Comparison of ENCODE assay signal across 19 cellular contexts in the genomic region with DNA sequence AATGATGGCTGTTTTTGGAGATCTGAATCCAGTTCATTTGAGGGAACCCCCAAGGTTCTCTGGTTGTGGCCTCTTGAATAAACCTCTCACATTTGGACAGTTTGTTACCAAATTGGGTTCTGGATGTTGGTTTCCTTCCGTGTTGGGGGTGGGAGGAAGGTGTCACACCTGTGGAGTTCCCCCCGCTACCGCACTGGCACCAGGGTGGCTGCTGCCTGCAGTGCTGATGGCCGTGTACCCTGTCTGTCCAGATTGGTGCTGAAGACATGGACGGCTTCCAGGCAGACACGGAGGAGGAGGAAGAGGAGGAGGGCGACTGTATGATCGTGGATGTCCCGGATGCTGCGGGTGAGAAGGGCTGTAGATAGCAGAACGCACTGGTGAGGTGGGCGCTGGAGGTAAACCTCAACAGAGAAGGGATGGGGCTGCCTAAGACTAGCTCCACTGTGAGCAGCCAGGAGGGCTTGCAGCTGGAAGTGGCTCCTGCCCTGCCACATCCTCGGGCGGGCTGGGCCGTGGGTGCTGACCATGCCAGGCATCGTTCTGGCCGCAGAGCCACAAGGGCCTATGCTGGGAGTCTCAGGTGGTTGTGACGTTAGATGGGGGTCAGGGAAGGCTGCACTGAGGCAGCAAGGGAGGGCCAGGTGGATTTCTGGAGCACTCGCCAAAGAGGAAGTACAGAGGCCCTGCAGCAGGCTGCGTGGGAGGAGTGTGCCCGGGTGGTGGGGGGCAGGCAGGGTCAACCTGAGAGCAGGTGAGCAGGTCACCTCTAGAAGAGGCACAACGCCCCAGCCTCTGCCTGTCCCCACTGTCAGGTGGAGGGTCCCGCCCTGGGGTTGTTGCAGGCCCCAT. TPM values are rescaled to one million over a fixed set of nuclear protein-coding genes. Genes with fewer than 3 reads are reported as not detected.
DNase-seq lines count a peak whose midpoint lies in the region; ATAC-seq and TF ChIP-seq lines count a peak whose summit lies in the region.
"Had no signal": no experiment of that assay in that cellular context is flagged by ENCODE, and none has a peak within 500 bp of the region (broad histone marks: within the 10 kb centered on the region; RNA-seq: fewer than 3 reads in every experiment).

No MANE protein-coding gene starts in this region.

- H3K27me3 Mint-ChIP-seq in activated naive CD4-positive, alpha-beta T cell treated with anti-CD3 and anti-CD28 coated beads, Interleukin-2, amount 10 ng/mL, durations not matched to agents 7 days and 5 days, result no peaks in the 10 kb centered on the region
- no peaks in the 10 kb centered on the region for H3K27me3 Mint-ChIP-seq in effector memory CD8-positive, alpha-beta T cell
- no peaks in the 10 kb centered on the region for H3K27me3 Mint-ChIP-seq in stimulated activated naive B cell treated with anti-CD40 and anti-IgM and Interleukin-4, amounts not matched to agents 10 μg/mL and 1 μg/mL and 100 μg/mL, for 72 hours
- H3K27me3 Mint-ChIP-seq: T-helper 17 cell had no signal

- no peaks in the 10 kb centered on the region for H3K9me3 Mint-ChIP-seq in activated naive CD4-positive, alpha-beta T cell treated with anti-CD3 and anti-CD28 coated beads, Interleukin-2, amount 10 ng/mL, durations not matched to agents 7 days and 5 days
- no peaks in the 10 kb centered on the region for H3K9me3 Mint-ChIP-seq in effector memory CD8-positive, alpha-beta T cell
- no peaks in the 10 kb centered on the region for H3K9me3 Mint-ChIP-seq in stimulated activated naive B cell treated with anti-CD40 and anti-IgM and Interleukin-4, amounts not matched to agents 10 μg/mL and 1 μg/mL and 100 μg/mL, for 72 hours

- peak overlapping the region; percentile 87 for H3K27ac Mint-ChIP-seq in activated naive CD4-positive, alpha-beta T cell treated with anti-CD3 and anti-CD28 coated beads, Interleukin-2, amount 10 ng/mL, durations not matched to agents 7 days and 5 days
- H3K27ac Mint-ChIP-seq in effector memory CD8-positive, alpha-beta T cell, result peak overlapping the region in 1 of 2 donors; percentile 5
- H3K27ac Mint-ChIP-seq in stimulated activated naive B cell treated with anti-CD40 and anti-IgM and Interleukin-4, amounts not matched to agents 10 μg/mL and 1 μg/mL and 100 μg/mL, for 72 hours, result peak overlapping the region; percentile 68
- H3K27ac Mint-ChIP-seq: T-helper 17 cell had no signal

- H3K4me3 Mint-ChIP-seq in activated naive CD4-positive, alpha-beta T cell treated with anti-CD3 and anti-CD28 coated beads, Interleukin-2, amount 10 ng/mL, durations not matched to agents 7 days and 5 days, result no peak overlapping the region
- H3K4me3 Mint-ChIP-seq in effector memory CD8-positive, alpha-beta T cell, result peak overlapping the region; percentile 43 to 53
- peak overlapping the region; percentile 31 to 47 for H3K4me3 Mint-ChIP-seq in stimulated activated naive B cell treated with anti-CD40 and anti-IgM and Interleukin-4, amounts not matched to agents 10 μg/mL and 1 μg/mL and 100 μg/mL, for 72 hours
- H3K4me3 Mint-ChIP-seq: T-helper 17 cell had no signal

- ATAC-seq in effector memory CD8-positive, alpha-beta T cell (replicated peaks), result peak; percentile 59
- peak; percentile 54 to 56 for ATAC-seq in stimulated activated naive B cell treated with anti-CD40 and anti-IgM and Interleukin-4, amounts not matched to agents 10 μg/mL and 1 μg/mL and 100 μg/mL, for 72 hours (replicated peaks)
- ATAC-seq in HG03378 (IDR thresholded peaks at IDR 0.05; ENCODE audit: unreplicated experiment), result no peak
- ATAC-seq: heart right ventricle had no signal

- peaks cover 27% of the 10 kb centered on the region for H3K36me3 Mint-ChIP-seq in activated naive CD4-positive, alpha-beta T cell treated with anti-CD3 and anti-CD28 coated beads, Interleukin-2, amount 10 ng/mL, durations not matched to agents 7 days and 5 days
- peaks cover 20% of the 10 kb centered on the region for H3K36me3 Mint-ChIP-seq in effector memory CD8-positive, alpha-beta T cell (ENCODE audit: insufficient read depth)
- H3K36me3 Mint-ChIP-seq in stimulated activated naive B cell treated with anti-CD40 and anti-IgM and Interleukin-4, amounts not matched to agents 10 μg/mL and 1 μg/mL and 100 μg/mL, for 72 hours, result peaks cover 33 to 38% of the 10 kb centered on the region in 2 donors

- no peak for DNase-seq in activated naive CD4-positive, alpha-beta T cell treated with anti-CD3 and anti-CD28 coated beads, Interleukin-2, amount 10 ng/mL, durations not matched to agents 7 days and 5 days
- DNase-seq in activated naive CD4-positive, alpha-beta T cell (lab: John Stamatoyannopoulos, UW), result no peak
- DNase-seq in effector memory CD8-positive, alpha-beta T cell, result no peak
- no peak for DNase-seq in stimulated activated naive B cell treated with anti-CD40 and anti-IgM and Interleukin-4, amounts not matched to agents 10 μg/mL and 1 μg/mL and 100 μg/mL, for 72 hours
- DNase-seq in superior temporal gyrus (ENCODE audit: extremely low spot score) (no peak), caudate nucleus (lab: John Stamatoyannopoulos, UW) (no peak)
- DNase-seq: activated CD4-positive, alpha-beta T cell treated with anti-CD3 and anti-CD28 coated beads for 1 hour; esophagus squamous epithelium; heart right ventricle; NCI-H1092; occipital lobe; Right ventricle myocardium superior; stimulated activated CD4-positive, alpha-beta T cell treated with anti-CD3 and anti-CD28 coated beads, Interleukin-4, amount 100 ng/mL, for 24 hours; T-helper 17 cell; trophoblast cell had no signal

- CTCF ChIA-PET in activated naive CD4-positive, alpha-beta T cell treated with anti-CD3 and anti-CD28 coated beads, Interleukin-2, amount 10 ng/mL, durations not matched to agents 7 days and 5 days (lab: Charles Lee), result no interaction called here

- H3K4me1 Mint-ChIP-seq in activated naive CD4-positive, alpha-beta T cell treated with anti-CD3 and anti-CD28 coated beads, Interleukin-2, amount 10 ng/mL, durations not matched to agents 7 days and 5 days, result peaks cover 2% of the 10 kb centered on the region
- peaks cover 0 to 6% of the 10 kb centered on the region in 2 donors for H3K4me1 Mint-ChIP-seq in effector memory CD8-positive, alpha-beta T cell (ENCODE audit: low read depth in 2 of 2)
- H3K4me1 Mint-ChIP-seq in stimulated activated naive B cell treated with anti-CD40 and anti-IgM and Interleukin-4, amounts not matched to agents 10 μg/mL and 1 μg/mL and 100 μg/mL, for 72 hours, result peaks cover 7 to 16% of the 10 kb centered on the region in 2 donors

- H3K27ac ChIP-seq in caudate nucleus (ENCODE audit: low read depth, low read length), result no peak overlapping the region
- H3K27ac ChIP-seq: ascending aorta, coronary artery, esophagus squamous epithelium, heart right ventricle had no signal

TF ChIP-seq in PFSK-1, 5 proteins besides CTCF, POLR2A, EP300 and RAD21:
- TF ChIP-seq, protein P1, sequence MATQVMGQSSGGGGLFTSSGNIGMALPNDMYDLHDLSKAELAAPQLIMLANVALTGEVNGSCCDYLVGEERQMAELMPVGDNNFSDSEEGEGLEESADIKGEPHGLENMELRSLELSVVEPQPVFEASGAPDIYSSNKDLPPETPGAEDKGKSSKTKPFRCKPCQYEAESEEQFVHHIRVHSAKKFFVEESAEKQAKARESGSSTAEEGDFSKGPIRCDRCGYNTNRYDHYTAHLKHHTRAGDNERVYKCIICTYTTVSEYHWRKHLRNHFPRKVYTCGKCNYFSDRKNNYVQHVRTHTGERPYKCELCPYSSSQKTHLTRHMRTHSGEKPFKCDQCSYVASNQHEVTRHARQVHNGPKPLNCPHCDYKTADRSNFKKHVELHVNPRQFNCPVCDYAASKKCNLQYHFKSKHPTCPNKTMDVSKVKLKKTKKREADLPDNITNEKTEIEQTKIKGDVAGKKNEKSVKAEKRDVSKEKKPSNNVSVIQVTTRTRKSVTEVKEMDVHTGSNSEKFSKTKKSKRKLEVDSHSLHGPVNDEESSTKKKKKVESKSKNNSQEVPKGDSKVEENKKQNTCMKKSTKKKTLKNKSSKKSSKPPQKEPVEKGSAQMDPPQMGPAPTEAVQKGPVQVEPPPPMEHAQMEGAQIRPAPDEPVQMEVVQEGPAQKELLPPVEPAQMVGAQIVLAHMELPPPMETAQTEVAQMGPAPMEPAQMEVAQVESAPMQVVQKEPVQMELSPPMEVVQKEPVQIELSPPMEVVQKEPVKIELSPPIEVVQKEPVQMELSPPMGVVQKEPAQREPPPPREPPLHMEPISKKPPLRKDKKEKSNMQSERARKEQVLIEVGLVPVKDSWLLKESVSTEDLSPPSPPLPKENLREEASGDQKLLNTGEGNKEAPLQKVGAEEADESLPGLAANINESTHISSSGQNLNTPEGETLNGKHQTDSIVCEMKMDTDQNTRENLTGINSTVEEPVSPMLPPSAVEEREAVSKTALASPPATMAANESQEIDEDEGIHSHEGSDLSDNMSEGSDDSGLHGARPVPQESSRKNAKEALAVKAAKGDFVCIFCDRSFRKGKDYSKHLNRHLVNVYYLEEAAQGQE (IDR thresholded peaks at IDR 0.05; ENCODE audit: insufficient read depth in 1 of 2, low read depth in 2 of 2, low read length in 2 of 2), result no peak
- peak; percentile 36; the same call in 1 of the 2 replicates for TF ChIP-seq POLR2AphosphoS5 (IDR thresholded peaks at IDR 0.05; ENCODE audit: low read depth, low read length)

RNA-seq across cellular contexts. Expression of a gene that starts 15.4 kb away (rescaled TPM):
- 152 TPM for polyA plus RNA-seq in PFSK-1 (2012; ENCODE audit: insufficient read length, low read depth)

RNA-seq across cellular contexts. Expression of a gene that starts 29.9 kb away (rescaled TPM):
- polyA plus RNA-seq in PFSK-1 (2012; ENCODE audit: insufficient read length, low read depth), result 204 TPM

RNA-seq across cellular contexts. Expression of a gene that starts 39.8 kb away (rescaled TPM):
- 51.4 TPM for polyA plus RNA-seq in PFSK-1 (2012; ENCODE audit: insufficient read length, low read depth)

RNA-seq across cellular contexts. Expression of a gene that starts 41.9 kb away (rescaled TPM):
- 214 TPM for polyA plus RNA-seq in PFSK-1 (2012; ENCODE audit: insufficient read length, low read depth)
